In the genomic region with DNA sequence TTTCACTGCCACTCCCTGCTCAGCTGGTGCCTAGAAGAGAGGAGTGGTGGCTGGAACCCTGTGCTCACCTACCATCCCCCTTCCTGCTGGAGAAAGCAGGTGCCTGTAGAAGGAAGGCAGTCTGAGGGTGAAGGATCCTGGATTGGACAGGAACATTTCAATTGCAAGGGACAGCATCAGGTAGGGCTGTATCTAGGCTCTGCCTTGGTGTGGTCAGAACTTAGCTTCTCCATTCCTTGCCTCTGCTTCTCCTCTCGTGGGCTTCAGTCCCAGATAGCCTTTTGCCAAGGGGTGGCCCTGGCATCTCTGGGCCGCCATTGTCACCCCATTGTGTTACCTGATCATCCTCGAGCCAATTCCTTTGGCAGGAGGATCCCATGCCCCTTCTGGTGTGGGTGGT, we compare ENCODE assay signal across 31 cellular contexts.
"Had no signal": no experiment of that assay in that cellular context is flagged by ENCODE, and none has a peak within 500 bp of the region (broad histone marks: within the 10 kb centered on the region; RNA-seq: fewer than 3 reads in every experiment).

No MANE protein-coding gene starts in this region.

- H3K4me1 ChIP-seq: adrenal gland, body of pancreas, heart left ventricle had no signal

- H3K27ac Mint-ChIP-seq: activated CD4-positive, alpha-beta memory T cell treated with anti-CD3 and anti-CD28 coated beads for 36 hours; activated CD4-positive, alpha-beta T cell treated with anti-CD3 and anti-CD28 coated beads for 36 hours; activated CD4-positive, alpha-beta T cell treated with anti-CD3 and anti-CD28 coated beads, Interleukin-2, amount 10 ng/mL, durations not matched to agents 24 days and 14 days; activated CD8-positive, alpha-beta memory T cell treated with anti-CD3 and anti-CD28 coated beads, Interleukin-2, amount 10 ng/mL, durations not matched to agents 7 days and 5 days; activated CD8-positive, alpha-beta T cell treated with anti-CD3 and anti-CD28 coated beads, Interleukin-2, amount 10 ng/mL, durations not matched to agents 7 days and 5 days; activated naive CD8-positive, alpha-beta T cell; activated T-helper 1 cell treated with anti-CD3 and anti-CD28 coated beads, Interleukin-12 subunit alpha, Interleukin-12 subunit beta, Interleukin-2, Interleukin-4 antibody, amounts not matched to agents 30 ng/mL and 10 ng/mL and 1 ng/mL, durations not matched to agents 14 hours and 24 hours and 36 hours; activated T-helper 2 cell treated with anti-CD3 and anti-CD28 coated beads, Interferon-gamma antibody, Interleukin-2, Interleukin-4, amounts not matched to agents 10 μg/mL and 5 μg/mL and 100 μg/mL, durations not matched to agents 14 hours and 24 hours and 36 hours; dendritic cell treated with granulocyte-macrophage colony-stimulating factor and Interleukin-4, amounts not matched to agents 40 ng/mL and 50 ng/mL, for 4 days; endodermal cell had no signal

- H3K36me3 ChIP-seq: adrenal gland, cardiac muscle cell, heart left ventricle had no signal

- H3K4me3 Mint-ChIP-seq: activated CD4-positive, alpha-beta memory T cell treated with anti-CD3 and anti-CD28 coated beads for 36 hours; activated CD4-positive, alpha-beta T cell treated with anti-CD3 and anti-CD28 coated beads for 36 hours; activated CD4-positive, alpha-beta T cell treated with anti-CD3 and anti-CD28 coated beads, Interleukin-2, amount 10 ng/mL, durations not matched to agents 24 days and 14 days; activated CD8-positive, alpha-beta memory T cell treated with anti-CD3 and anti-CD28 coated beads, Interleukin-2, amount 10 ng/mL, durations not matched to agents 7 days and 5 days; activated CD8-positive, alpha-beta T cell treated with anti-CD3 and anti-CD28 coated beads, Interleukin-2, amount 10 ng/mL, durations not matched to agents 7 days and 5 days; activated naive CD8-positive, alpha-beta T cell; activated T-helper 1 cell treated with anti-CD3 and anti-CD28 coated beads, Interleukin-12 subunit alpha, Interleukin-12 subunit beta, Interleukin-2, Interleukin-4 antibody, amounts not matched to agents 30 ng/mL and 10 ng/mL and 1 ng/mL, durations not matched to agents 14 hours and 24 hours and 36 hours; central memory CD8-positive, alpha-beta T cell; dendritic cell treated with granulocyte-macrophage colony-stimulating factor and Interleukin-4, amounts not matched to agents 40 ng/mL and 50 ng/mL, for 4 days; endodermal cell had no signal

- H3K4me1 Mint-ChIP-seq: activated CD4-positive, alpha-beta T cell treated with anti-CD3 and anti-CD28 coated beads for 36 hours; activated CD4-positive, alpha-beta T cell treated with anti-CD3 and anti-CD28 coated beads, Interleukin-2, amount 10 ng/mL, durations not matched to agents 24 days and 14 days; activated CD8-positive, alpha-beta memory T cell treated with anti-CD3 and anti-CD28 coated beads, Interleukin-2, amount 10 ng/mL, durations not matched to agents 7 days and 5 days; central memory CD8-positive, alpha-beta T cell had no signal

- H3K27me3 ChIP-seq: adrenal gland, body of pancreas, cardiac muscle cell had no signal

- ATAC-seq: activated CD4-positive, alpha-beta T cell treated with anti-CD3 and anti-CD28 coated beads for 36 hours; activated CD8-positive, alpha-beta memory T cell treated with anti-CD3 and anti-CD28 coated beads, Interleukin-2, amount 10 ng/mL, durations not matched to agents 7 days and 5 days; activated CD8-positive, alpha-beta T cell treated with anti-CD3 and anti-CD28 coated beads, Interleukin-2, amount 10 ng/mL, durations not matched to agents 7 days and 5 days; body of pancreas; esophagus mucosa; heart left ventricle had no signal

- DNase-seq: activated CD4-positive, alpha-beta memory T cell treated with anti-CD3 and anti-CD28 coated beads for 36 hours; activated CD4-positive, alpha-beta T cell treated with anti-CD3 and anti-CD28 coated beads for 36 hours; activated CD4-positive, alpha-beta T cell treated with anti-CD3 and anti-CD28 coated beads, Interleukin-2, amount 10 ng/mL, durations not matched to agents 24 days and 14 days; activated CD4-positive, CD25-positive, alpha-beta regulatory T cell; activated CD4-positive, CD25-positive, alpha-beta regulatory T cell treated with anti-CD3 and anti-CD28 coated beads, Interleukin-2, amount 50 U/mL, for 72 hours; activated CD8-positive, alpha-beta memory T cell treated with anti-CD3 and anti-CD28 coated beads, Interleukin-2, amount 10 ng/mL, durations not matched to agents 7 days and 5 days; activated CD8-positive, alpha-beta memory T cell treated with anti-CD3 and anti-CD28 coated beads, Interleukin-2, amount 50 U/mL, for 4 hours; activated CD8-positive, alpha-beta T cell treated with anti-CD3 and anti-CD28 coated beads, Interleukin-2, amount 10 ng/mL, durations not matched to agents 7 days and 5 days; activated gamma-delta T cell treated with Interleukin-2 at 50 U/mL for 16 hours; activated naive CD4-positive, alpha-beta T cell treated with anti-CD3 and anti-CD28 coated beads, Interleukin-2, amount 50 U/mL, for 16 hours; activated naive CD4-positive, alpha-beta T cell treated with Interleukin-2 at 50 U/mL for 16 hours; activated T-cell treated with anti-CD3 and anti-CD28 coated beads, Interleukin-2, amount 50 U/mL, for 1 hour; activated T-cell treated with anti-CD3 and anti-CD28 coated beads, Interleukin-2, amount 50 U/mL, for 48 hours; adrenal gland; amygdala; body of pancreas; dorsolateral prefrontal cortex; effector memory CD4-positive, alpha-beta T cell; endodermal cell; foreskin fibroblast; heart left ventricle; T-helper 2 cell had no signal

- H3K36me3 Mint-ChIP-seq: activated CD4-positive, alpha-beta memory T cell treated with anti-CD3 and anti-CD28 coated beads for 36 hours; activated CD8-positive, alpha-beta memory T cell treated with anti-CD3 and anti-CD28 coated beads, Interleukin-2, amount 10 ng/mL, durations not matched to agents 7 days and 5 days; activated naive CD8-positive, alpha-beta T cell had no signal

- H3K27ac ChIP-seq: adrenal gland, body of pancreas, cardiac muscle cell, coronary artery, dorsolateral prefrontal cortex, heart left ventricle had no signal

- FAIRE-seq: frontal cortex had no signal

- H3K9me3 ChIP-seq: adrenal gland, body of pancreas, heart left ventricle had no signal

- H3K27me3 Mint-ChIP-seq: activated CD4-positive, alpha-beta T cell treated with anti-CD3 and anti-CD28 coated beads, Interleukin-2, amount 10 ng/mL, durations not matched to agents 24 days and 14 days; activated CD8-positive, alpha-beta memory T cell treated with anti-CD3 and anti-CD28 coated beads, Interleukin-2, amount 10 ng/mL, durations not matched to agents 7 days and 5 days had no signal

- H3K4me3 ChIP-seq: adrenal gland, body of pancreas, cardiac muscle cell, coronary artery, dorsolateral prefrontal cortex, heart left ventricle had no signal

- H3K9me3 Mint-ChIP-seq: activated CD4-positive, alpha-beta memory T cell treated with anti-CD3 and anti-CD28 coated beads for 36 hours; activated T-helper 1 cell treated with anti-CD3 and anti-CD28 coated beads, Interleukin-12 subunit alpha, Interleukin-12 subunit beta, Interleukin-2, Interleukin-4 antibody, amounts not matched to agents 30 ng/mL and 10 ng/mL and 1 ng/mL, durations not matched to agents 14 hours and 24 hours and 36 hours; activated T-helper 2 cell treated with anti-CD3 and anti-CD28 coated beads, Interferon-gamma antibody, Interleukin-2, Interleukin-4, amounts not matched to agents 10 μg/mL and 5 μg/mL and 100 μg/mL, durations not matched to agents 14 hours and 24 hours and 36 hours; central memory CD8-positive, alpha-beta T cell; dendritic cell treated with granulocyte-macrophage colony-stimulating factor and Interleukin-4, amounts not matched to agents 40 ng/mL and 50 ng/mL, for 4 days; endodermal cell had no signal
